In genomic region chrX:31508338-31508737, GRCh38 we compare ENCODE assay signal across 13 cellular contexts.
A peak's percentile ranks its signal among the peaks of the same experiment; 100 is the strongest.
DNase-seq lines count a peak whose midpoint lies in the region; ATAC-seq and TF ChIP-seq lines count a peak whose summit lies in the region.
"Had no signal": no experiment of that assay in that cellular context is flagged by ENCODE, and none has a peak within 500 bp of the region (broad histone marks: within the 10 kb centered on the region; RNA-seq: fewer than 3 reads in every experiment).

No MANE protein-coding gene starts in this region.

- no peaks in the 10 kb centered on the region for H3K36me3 Mint-ChIP-seq in activated CD8-positive, alpha-beta T cell treated with anti-CD3 and anti-CD28 coated beads, Interleukin-2, amount 10 ng/mL, durations not matched to agents 7 days and 5 days (ENCODE audit: low read depth)
- H3K36me3 Mint-ChIP-seq: CD14-positive monocyte had no signal

- WGBS in trophoblast cell (ENCODE audit: extremely low coverage, insufficient coverage, insufficient read length) = no CpG with 5 or more reads among the region's 4 CpGs

- in situ Hi-C loops in astrocyte of the spinal cord (cut with HindIII; ENCODE audit: low sequenced_read_pairs) = no loop called here

- H2AK5ac ChIP-seq in trophoblast cell (ENCODE audit: low read length) = no peak overlapping the region

- H3K9ac ChIP-seq in trophoblast cell (ENCODE audit: low read length) = no peak overlapping the region

- no peaks in the 10 kb centered on the region for H3K36me3 ChIP-seq in trophoblast cell (ENCODE audit: control insufficient read depth in 1 of 2, insufficient read depth in 2 of 2, low read length in 2 of 2)

- no peak overlapping the region for H2AFZ ChIP-seq in trophoblast cell (ENCODE audit: insufficient read depth, low read length, poor library complexity)

- H4K91ac ChIP-seq in trophoblast cell (ENCODE audit: low read depth, low read length) = no peak overlapping the region

- no peak overlapping the region for H3K27ac Mint-ChIP-seq in activated CD8-positive, alpha-beta T cell treated with anti-CD3 and anti-CD28 coated beads, Interleukin-2, amount 10 ng/mL, durations not matched to agents 7 days and 5 days
- H3K27ac Mint-ChIP-seq: CD14-positive monocyte; T-helper 1 cell treated with Interleukin-12 subunit alpha and Interleukin-12 subunit beta and Interleukin-4 antibody, amounts not matched to agents 30 μg/mL and 1 μg/mL, for 36 hours had no signal

- DNase-seq in EL = peak; percentile 30
- DNase-seq in astrocyte of the spinal cord (ENCODE audit: low read depth, low spot score) = peak; percentile 59
- no peak for DNase-seq in left ventricle myocardium superior
- peak; percentile 35 to 40 for DNase-seq in trophoblast cell
- DNase-seq in activated CD8-positive, alpha-beta T cell treated with anti-CD3 and anti-CD28 coated beads, Interleukin-2, amount 10 ng/mL, durations not matched to agents 7 days and 5 days = no peak
- no peak for DNase-seq in NCI-H345 treated with DMSO at 0.1 percent for 48 hours (lab: John Stamatoyannopoulos, UW; ENCODE audit: unreplicated experiment)
- DNase-seq: NCI-H1436 treated with DMSO at 0.1 percent for 48 hours; stimulated activated CD4-positive, alpha-beta T cell treated with anti-CD3 and anti-CD28 coated beads, Interleukin-12 subunit alpha, Interleukin-12 subunit beta, amount 100 ng/mL, for 4 hours had no signal

- POLR2A ChIA-PET in activated CD8-positive, alpha-beta T cell treated with anti-CD3 and anti-CD28 coated beads, Interleukin-2, amount 10 ng/mL, durations not matched to agents 7 days and 5 days (lab: Charles Lee) = no interaction called here

- H3K4me3 ChIP-seq in astrocyte of the spinal cord (ENCODE audit: low read depth, low read length) (no peak overlapping the region), trophoblast cell (ENCODE audit: low read depth, low read length) (no peak overlapping the region)
- H3K4me3 ChIP-seq: lung had no signal

- H3K4ac ChIP-seq in trophoblast cell (ENCODE audit: low read depth, low read length) = no peak overlapping the region

- no peaks in the 10 kb centered on the region for H3K79me2 ChIP-seq in trophoblast cell (ENCODE audit: control insufficient read depth, insufficient read depth, low read length, poor library complexity)

- no peak overlapping the region for H3K14ac ChIP-seq in trophoblast cell (ENCODE audit: low read length)

- H3K27ac ChIP-seq in trophoblast cell (ENCODE audit: low read depth, low read length) = no peak overlapping the region

- no peaks in the 10 kb centered on the region for H3K79me1 ChIP-seq in trophoblast cell (ENCODE audit: low read length)

- intact Hi-C loops in left ventricle myocardium superior (cut with micrococcal nuclease) = no loop called here

- no peak overlapping the region for H3K4me2 ChIP-seq in trophoblast cell (ENCODE audit: low read length)

- H3K4me1 ChIP-seq in trophoblast cell (ENCODE audit: control insufficient read depth in 1 of 2, insufficient read depth in 2 of 2, low read length in 2 of 2) = no peaks in the 10 kb centered on the region

- no peaks in the 10 kb centered on the region for H3K4me1 Mint-ChIP-seq in activated CD8-positive, alpha-beta T cell treated with anti-CD3 and anti-CD28 coated beads, Interleukin-2, amount 10 ng/mL, durations not matched to agents 7 days and 5 days (ENCODE audit: low read depth)
- H3K4me1 Mint-ChIP-seq: CD14-positive monocyte had no signal

- H3K27me3 ChIP-seq in trophoblast cell (ENCODE audit: insufficient read depth, low read length) = no peaks in the 10 kb centered on the region

- no peaks in the 10 kb centered on the region for H3K9me3 Mint-ChIP-seq in activated CD8-positive, alpha-beta T cell treated with anti-CD3 and anti-CD28 coated beads, Interleukin-2, amount 10 ng/mL, durations not matched to agents 7 days and 5 days (ENCODE audit: insufficient read depth)
- H3K9me3 Mint-ChIP-seq: T-helper 1 cell treated with Interleukin-12 subunit alpha and Interleukin-12 subunit beta and Interleukin-4 antibody, amounts not matched to agents 30 μg/mL and 1 μg/mL, for 36 hours had no signal

- no peak overlapping the region for H3K23ac ChIP-seq in trophoblast cell (ENCODE audit: low read length)

- H3K27me3 Mint-ChIP-seq in activated CD8-positive, alpha-beta T cell treated with anti-CD3 and anti-CD28 coated beads, Interleukin-2, amount 10 ng/mL, durations not matched to agents 7 days and 5 days (ENCODE audit: low read depth) = no peaks in the 10 kb centered on the region

- no peaks in the 10 kb centered on the region for H3K9me3 ChIP-seq in trophoblast cell (ENCODE audit: insufficient read depth, low read depth, low read length)

- no peak overlapping the region for H3K18ac ChIP-seq in trophoblast cell (ENCODE audit: low read length)

- H4K12ac ChIP-seq in trophoblast cell (ENCODE audit: low read depth, low read length) = no peak overlapping the region

- H2BK5ac ChIP-seq in trophoblast cell (ENCODE audit: low read depth, low read length, poor library complexity) = no peak overlapping the region

- H2BK120ac ChIP-seq in trophoblast cell (ENCODE audit: insufficient read depth, low read length, poor library complexity) = no peak overlapping the region

- no peak overlapping the region for H3K4me3 Mint-ChIP-seq in activated CD8-positive, alpha-beta T cell treated with anti-CD3 and anti-CD28 coated beads, Interleukin-2, amount 10 ng/mL, durations not matched to agents 7 days and 5 days
- H3K4me3 Mint-ChIP-seq: CD14-positive monocyte; T-helper 1 cell treated with Interleukin-12 subunit alpha and Interleukin-12 subunit beta and Interleukin-4 antibody, amounts not matched to agents 30 μg/mL and 1 μg/mL, for 36 hours had no signal

- CTCF ChIA-PET in activated CD8-positive, alpha-beta T cell treated with anti-CD3 and anti-CD28 coated beads, Interleukin-2, amount 10 ng/mL, durations not matched to agents 7 days and 5 days (lab: Charles Lee) = no interaction called here

- ATAC-seq in left ventricle myocardium superior = peak; percentile 59
- ATAC-seq in activated CD8-positive, alpha-beta T cell treated with anti-CD3 and anti-CD28 coated beads, Interleukin-2, amount 10 ng/mL, durations not matched to agents 7 days and 5 days = no peak
- ATAC-seq in GM21390 (IDR thresholded peaks at IDR 0.05; ENCODE audit: unreplicated experiment) = no peak
- ATAC-seq in GM19351 (IDR thresholded peaks at IDR 0.05; ENCODE audit: unreplicated experiment) = no peak

- H4K8ac ChIP-seq in trophoblast cell (ENCODE audit: low read depth, low read length) = no peak overlapping the region

- no peak overlapping the region for H2BK12ac ChIP-seq in trophoblast cell (ENCODE audit: low read length)

- TF ChIP-seq CTCF in astrocyte of the spinal cord (IDR thresholded peaks at IDR 0.05; ENCODE audit: low read depth, low read length) = no peak

Comparison
In these comparisons a context has a peak if more than half of its experiments do, and no peak if none do; other contexts are left out.
1. DNase-seq: peak in EL (single experiment), astrocyte of the spinal cord (single experiment) and trophoblast cell (2 of 2); none in left ventricle myocardium superior (single experiment), activated CD8-positive, alpha-beta T cell treated with anti-CD3 and anti-CD28 coated beads, Interleukin-2, amount 10 ng/mL, durations not matched to agents 7 days and 5 days (single experiment) and NCI-H345 treated with DMSO at 0.1 percent for 48 hours (single experiment).